Comparison of ENCODE assay signal across 8 cellular contexts in genomic region chr5:174793684-174794328, GRCh38.
DNase-seq lines count a peak whose midpoint lies in the region; ATAC-seq and TF ChIP-seq lines count a peak whose summit lies in the region.

No MANE protein-coding gene starts in this region.

- CTCF ChIA-PET in OCI-LY7 (lab: Charles Lee; ENCODE audit: unreplicated experiment), result interaction anchor here (0.7 kb wide), 1 partner anchor 28 kb away, joined by 3 read pairs; no protein-coding TSS in a partner anchor

- H3K4me1 ChIP-seq in OCI-LY7 (ENCODE audit: insufficient read depth, low read length, poor library complexity, severe bottlenecking) (no peaks in the 10 kb centered on the region), neutrophil (ENCODE audit: control insufficient read depth in 1 of 2, insufficient read depth in 1 of 2, low read depth in 1 of 2, low read length in 1 of 2) (no peaks in the 10 kb centered on the region), tibial nerve (peaks cover 0 to 9% (median 0%) of the 10 kb centered on the region in 4 donors)

- H4K20me1 ChIP-seq in OCI-LY7 (ENCODE audit: insufficient read depth, low read length), result no peaks in the 10 kb centered on the region

- intact Hi-C loops in OCI-LY7 (cut with micrococcal nuclease; ENCODE audit: unreplicated experiment), result no loop called here

- no TSS peak for BruUV-seq in OCI-LY7 (replicated peaks; lab: Mats Ljungman, UMichigan)

- H3K79me2 ChIP-seq in OCI-LY7 (ENCODE audit: insufficient read depth, low read depth, low read length), result no peaks in the 10 kb centered on the region

- H3K4me3 ChIP-seq in OCI-LY7 (ENCODE audit: low read depth, low read length, poor library complexity, severe bottlenecking) (no peak overlapping the region), fibroblast of villous mesenchyme (ENCODE audit: low read depth, low read length) (no peak overlapping the region), neutrophil (ENCODE audit: low read depth in 1 of 2, low read length in 1 of 2) (no peak overlapping the region), tibial nerve (no peak overlapping the region)

- DNase-seq in NCI-H748 (lab: John Stamatoyannopoulos, UW; ENCODE audit: unreplicated experiment) (peak; percentile 72), NCI-H748 treated with DMSO at 0.1 percent for 48 hours (lab: John Stamatoyannopoulos, UW) (no peak), OCI-LY7 (ENCODE audit: low spot score) (peak; percentile 29), fibroblast of villous mesenchyme (ENCODE audit: low read depth) (peak; percentile 54), tibial nerve (ENCODE audit: low spot score in 2 of 2) (peak; percentile 35 to 55)
- peak; percentile 2 to 6 for DNase-seq in activated T-helper 1 cell treated with anti-CD3 and anti-CD28 coated beads, Interleukin-2, amount 50 U/mL, for 16 hours (ENCODE audit: low read depth in 1 of 2, low spot score in 1 of 2)

- H3K27ac ChIP-seq in OCI-LY7 (ENCODE audit: low read depth, low read length, poor library complexity, severe bottlenecking) (no peak overlapping the region), neutrophil (no peak overlapping the region), tibial nerve (no peak overlapping the region)

- H2AFZ ChIP-seq in OCI-LY7 (ENCODE audit: low read length), result no peak overlapping the region

- H3K9me3 ChIP-seq in OCI-LY7 (ENCODE audit: low read length), result no peaks in the 10 kb centered on the region
- H3K9me3 ChIP-seq in neutrophil, result no peaks in the 10 kb centered on the region
- H3K9me3 ChIP-seq in tibial nerve, result no peaks in the 10 kb centered on the region

- no peaks in the 10 kb centered on the region for H3K9me2 ChIP-seq in OCI-LY7 (ENCODE audit: insufficient read depth, low read length)

- no peak for TF ChIP-seq POLR2A in tibial nerve (IDR thresholded peaks at IDR 0.05)

- H3K4me2 ChIP-seq in OCI-LY7 (ENCODE audit: low read length), result no peak overlapping the region

- POLR2A ChIA-PET in OCI-LY7 (lab: Charles Lee), result no interaction called here

- H3K27me3 ChIP-seq in neutrophil (peaks cover 70% of the 10 kb centered on the region), tibial nerve (peaks cover 0 to 45% of the 10 kb centered on the region in 2 donors)

- TF ChIP-seq CTCF in OCI-LY7 (conservative IDR thresholded peaks at IDR 0.05; ENCODE audit: low read length) (peak; percentile 83), fibroblast of villous mesenchyme (IDR thresholded peaks at IDR 0.05; ENCODE audit: insufficient read depth, low read depth, low read length) (peak; percentile 90), neutrophil (IDR thresholded peaks at IDR 0.05) (peak; percentile 32), tibial nerve (IDR thresholded peaks at IDR 0.05) (peak; percentile 50 to 70 (median 69))

- peak; percentile 48 for ATAC-seq in HG03039 (IDR thresholded peaks at IDR 0.05; ENCODE audit: unreplicated experiment)

- 3% methylated on average over 18 to 31 of the region's 31 CpGs for WGBS in tibial nerve, 2 donors

- TF ChIP-seq EP300 in tibial nerve (IDR thresholded peaks at IDR 0.05), result no peak

- H3K36me3 ChIP-seq in OCI-LY7 (ENCODE audit: insufficient read depth, low read length), result no peaks in the 10 kb centered on the region
- H3K36me3 ChIP-seq in neutrophil, result no peaks in the 10 kb centered on the region
- no peaks in the 10 kb centered on the region for H3K36me3 ChIP-seq in tibial nerve

Comparison
In these comparisons a context has a peak if more than half of its experiments do, and no peak if none do; other contexts are left out.
1. CTCF ChIP-seq: peak in every context shown above with its lines; median percentile 90 in fibroblast of villous mesenchyme; 83 in OCI-LY7; 69 in tibial nerve; 32 in neutrophil.